In the genomic region with DNA sequence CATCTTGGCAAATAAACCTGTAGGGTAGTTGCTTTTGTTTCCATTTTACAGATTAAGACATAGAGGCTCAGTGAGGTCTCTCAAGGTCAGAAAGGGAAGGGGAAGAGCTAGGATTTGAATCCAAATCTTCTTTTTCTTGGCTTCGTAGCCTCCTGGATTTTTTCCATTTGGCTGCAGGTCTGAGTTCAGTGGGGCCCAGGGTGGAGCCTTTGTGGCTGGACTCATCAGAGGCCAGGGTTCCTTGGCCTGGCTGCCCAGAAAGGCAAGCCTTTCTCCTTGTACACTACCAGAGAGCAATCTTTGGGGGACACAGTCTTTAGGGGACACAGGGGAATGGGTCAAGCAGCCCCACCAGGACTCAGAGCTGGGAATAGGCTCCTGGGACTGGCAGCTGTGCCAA, we compare ENCODE assay signal across 7 cellular contexts. TPM values are rescaled to one million over a fixed set of nuclear protein-coding genes. Genes with fewer than 3 reads are reported as not detected.
DNase-seq lines count a peak whose midpoint lies in the region; ATAC-seq and TF ChIP-seq lines count a peak whose summit lies in the region.

No MANE protein-coding gene starts in this region.

- H3K36me3 ChIP-seq in KMS-11 (ENCODE audit: insufficient read depth): no peaks in the 10 kb centered on the region

- H3K79me2 ChIP-seq in KMS-11 (ENCODE audit: insufficient read depth, low read depth): no peaks in the 10 kb centered on the region

- H3K9me3 Mint-ChIP-seq in activated naive CD8-positive, alpha-beta T cell treated with anti-CD3 and anti-CD28 coated beads for 36 hours: no peaks in the 10 kb centered on the region

- peak; percentile 62 for ATAC-seq in left ventricle myocardium superior
- ATAC-seq in GM19324 (IDR thresholded peaks at IDR 0.05; ENCODE audit: low FRiP score, unreplicated experiment): no peak
- ATAC-seq in GM19455 (IDR thresholded peaks at IDR 0.05; ENCODE audit: unreplicated experiment): no peak

- H4K20me1 ChIP-seq in KMS-11 (ENCODE audit: insufficient read depth): no peaks in the 10 kb centered on the region

- peak overlapping the region; percentile 44; the same call in 1 of the 2 replicates for H2AFZ ChIP-seq in KMS-11 (ENCODE audit: low read depth)

- peak overlapping the region; percentile 46; the same call in 1 of the 2 replicates for H3K9ac ChIP-seq in KMS-11

- H3K4me2 ChIP-seq in KMS-11: peak overlapping the region; percentile 77

- peak overlapping the region; percentile 74; the same call in 1 of the 2 replicates for H3K27ac ChIP-seq in KMS-11

- peaks cover 57% of the 10 kb centered on the region for H3K4me1 ChIP-seq in KMS-11 (ENCODE audit: low read depth, poor library complexity, severe bottlenecking)

- no peak for TF ChIP-seq CTCF in KMS-11 (conservative IDR thresholded peaks at IDR 0.05; ENCODE audit: low read depth, low read length)

- no peaks in the 10 kb centered on the region for H3K27me3 Mint-ChIP-seq in activated naive CD8-positive, alpha-beta T cell treated with anti-CD3 and anti-CD28 coated beads for 36 hours

- DNase-seq in activated naive CD8-positive, alpha-beta T cell treated with anti-CD3 and anti-CD28 coated beads for 36 hours: no peak
- DNase-seq in left ventricle myocardium superior (peak; percentile 65), stromal cell of bone marrow (ENCODE audit: low read depth) (peak; percentile 59)
- DNase-seq in NK-92 treated with Interleukin-12 subunit alpha and Interleukin-12 subunit beta, amount 100 ng/mL, for 24 hours (lab: John Stamatoyannopoulos, UW): no peak

- peaks cover 54% of the 10 kb centered on the region for H3K4me1 Mint-ChIP-seq in activated naive CD8-positive, alpha-beta T cell treated with anti-CD3 and anti-CD28 coated beads for 36 hours

- no peak overlapping the region for H3K4me3 ChIP-seq in KMS-11 (IDR thresholded peaks at IDR 0.05; ENCODE audit: insufficient read depth, low read depth, low read length)

- H3K36me3 Mint-ChIP-seq in activated naive CD8-positive, alpha-beta T cell treated with anti-CD3 and anti-CD28 coated beads for 36 hours: no peaks in the 10 kb centered on the region

- no peak overlapping the region for H3K4me3 Mint-ChIP-seq in activated naive CD8-positive, alpha-beta T cell treated with anti-CD3 and anti-CD28 coated beads for 36 hours

- intact Hi-C loops in left ventricle myocardium superior (cut with micrococcal nuclease): loop anchor here (10.0 kb wide), 1 partner anchor 172 kb away; no protein-coding TSS in a partner anchor

- peak overlapping the region; percentile 100 for H3K27ac Mint-ChIP-seq in activated naive CD8-positive, alpha-beta T cell treated with anti-CD3 and anti-CD28 coated beads for 36 hours

- no peaks in the 10 kb centered on the region for H3K27me3 ChIP-seq in KMS-11 (ENCODE audit: insufficient read depth, low read depth)

RNA-seq across cellular contexts. Expression of a gene that starts 10.5 kb away (rescaled TPM):
- 100 to 1,000 TPM; 169 to 170 TPM for total RNA-seq in activated naive CD8-positive, alpha-beta T cell treated with anti-CD3 and anti-CD28 coated beads for 36 hours
- 2.4 TPM for total RNA-seq in left ventricle myocardium superior

Comparison
In these comparisons a context has a peak if more than half of its experiments do, and no peak if none do; other contexts are left out.
1. DNase-seq: peak in left ventricle myocardium superior (single experiment) and stromal cell of bone marrow (single experiment); none in activated naive CD8-positive, alpha-beta T cell treated with anti-CD3 and anti-CD28 coated beads for 36 hours (single experiment) and NK-92 treated with Interleukin-12 subunit alpha and Interleukin-12 subunit beta, amount 100 ng/mL, for 24 hours (single experiment).
2. RNA of a gene that starts 10.5 kb away (total RNA-seq): 169 to 170 TPM in activated naive CD8-positive, alpha-beta T cell treated with anti-CD3 and anti-CD28 coated beads for 36 hours; 2.4 TPM in left ventricle myocardium superior (single experiment); every median in the first group is over 10 times any median in the second.